6 cellular contexts compared by ENCODE assay signal in genomic region chr7:39013049-39013939, GRCh38. TPM values are rescaled to one million over a fixed set of nuclear protein-coding genes. Genes with fewer than 3 reads are reported as not detected.
"Had no signal": no experiment of that assay in that cellular context is flagged by ENCODE, and none has a peak within 500 bp of the region (broad histone marks: within the 10 kb centered on the region; RNA-seq: fewer than 3 reads in every experiment).

No MANE protein-coding gene starts in this region.

RNA-seq across cellular contexts. Expression of gene POU6F2, which starts 35.6 kb away (rescaled TPM):
- total RNA-seq: activated CD4-positive, alpha-beta memory T cell treated with anti-CD3 and anti-CD28 coated beads, Interleukin-2, amount 10 ng/mL, durations not matched to agents 7 days and 5 days; dermis microvascular lymphatic vessel endothelial cell; foreskin keratinocyte; T-cell; thoracic aorta had no signal
- polyA plus RNA-seq: foreskin keratinocyte; naive thymus-derived CD4-positive, alpha-beta T cell had no signal
